ENCODE assay signal across 8 cellular contexts in genomic region chr14:39017096-39018016, GRCh38.
DNase-seq lines count a peak whose midpoint lies in the region; TF ChIP-seq lines count a peak whose summit lies in the region.
"Not testable (repeated sequence)": the region's sequence is repeated elsewhere in the genome, so short reads cannot be mapped to it uniquely, and the experiment has no call there.

No MANE protein-coding gene starts in this region.

- TF ChIP-seq CTCF in endodermal cell (conservative IDR thresholded peaks at IDR 0.05), result peak; percentile 46
- peak in 2 of 3 experiments; percentile 20 to 30 for TF ChIP-seq CTCF in nephron (IDR thresholded peaks at IDR 0.05; ENCODE audit: unreplicated experiment in 3 of 3)
- peak in 2 of 5 experiments; percentile 12 to 20 for TF ChIP-seq CTCF in transverse colon (IDR thresholded peaks at IDR 0.05)

- not testable (repeated sequence) for H3K36me3 ChIP-seq in HUES64 (ENCODE audit: insufficient read depth, low read length); iPS-18a (ENCODE audit: control insufficient read depth, low read depth, low read length); transverse colon
- peaks cover 22% of the 10 kb centered on the region for H3K36me3 ChIP-seq in endodermal cell (ENCODE audit: control insufficient read depth, insufficient read depth, low read length)

- H3K4me3 Mint-ChIP-seq in endodermal cell, result peak overlapping the region; percentile 79
- H3K4me3 Mint-ChIP-seq in nephron, result peak overlapping the region; percentile 63 to 80 (median 76)

- H3K36me3 Mint-ChIP-seq in endodermal cell (ENCODE audit: low read depth), result peaks cover 10% of the 10 kb centered on the region
- H3K36me3 Mint-ChIP-seq in nephron (ENCODE audit: low read depth), result peaks cover 18% of the 10 kb centered on the region

- intact Hi-C loops in transverse colon (cut with DNase I; ENCODE audit: low total_unique reads), result not testable (repeated sequence)

- H3K4me1 ChIP-seq in HUES64 (ENCODE audit: insufficient read depth, low read length); endodermal cell (ENCODE audit: control insufficient read depth, insufficient read depth, low read length); iPS-18a (ENCODE audit: control insufficient read depth, low read depth, low read length); transverse colon: not testable (repeated sequence)

- H3K27ac Mint-ChIP-seq in endodermal cell, result peak overlapping the region; percentile 88
- peak overlapping the region; percentile 32 to 49 (median 41) for H3K27ac Mint-ChIP-seq in nephron

- not testable (repeated sequence) for H3K27me3 ChIP-seq in HUES64 (ENCODE audit: insufficient read depth, low read length); endodermal cell (ENCODE audit: control insufficient read depth, insufficient read depth, low read length, poor library complexity, severe bottlenecking); iPS-18a (ENCODE audit: control insufficient read depth, insufficient read depth, low read length); transverse colon

- H3K4me3 ChIP-seq in HUES64 (ENCODE audit: low read length) (peak overlapping the region; percentile 69), endodermal cell (ENCODE audit: low read length) (peak overlapping the region; percentile 73), iPS-18a (ENCODE audit: low read length) (peak overlapping the region; percentile 74)
- not testable (repeated sequence) for H3K4me3 ChIP-seq in transverse colon

- H3K4me1 Mint-ChIP-seq in endodermal cell, result peaks cover 13% of the 10 kb centered on the region
- not testable (repeated sequence) for H3K4me1 Mint-ChIP-seq in nephron

- H3K27me3 Mint-ChIP-seq in endodermal cell (ENCODE audit: insufficient read depth); nephron (ENCODE audit: low read depth): not testable (repeated sequence)

- not testable (repeated sequence) for H3K27ac ChIP-seq in HUES64 (ENCODE audit: low read depth, low read length); endodermal cell (ENCODE audit: low read depth, low read length); iPS-18a (ENCODE audit: low read length)
- peak overlapping the region in 1 of 4 donors; percentile 46 for H3K27ac ChIP-seq in transverse colon

- H3K9me3 Mint-ChIP-seq in endodermal cell, nephron: not testable (repeated sequence)

- TF ChIP-seq EP300 in transverse colon (IDR thresholded peaks at IDR 0.05; ENCODE audit: low read depth), result not testable (repeated sequence)

- 14% methylated on average over 32 of the region's 33 CpGs for WGBS in HUES64
- WGBS in endodermal cell (ENCODE audit: insufficient coverage in 1 of 2, insufficient read length in 1 of 2), 2 experiments, result 29 to 54% methylated on average over 18 to 32 of the region's 33 CpGs
- WGBS in transverse colon (ENCODE audit: low coverage in 1 of 2), 2 donors, result 73 to 77% methylated on average over 5 to 32 of the region's 33 CpGs

- in situ Hi-C loops in transverse colon (cut with MboI; ENCODE audit: low pct_ligation_motif_present in 1 of 4, low pct_unique_long_range_greater_than_20kb in 1 of 4, low sequenced_read_pairs in 3 of 4), result loop anchor here (10.0 to 25.0 kb wide), 2 partner anchors 293 to 305 kb away; no protein-coding TSS in a partner anchor

- peak overlapping the region; percentile 76 for H3K9ac ChIP-seq in HUES64 (ENCODE audit: low read depth, low read length)
- H3K9ac ChIP-seq in endodermal cell (ENCODE audit: extremely low read depth, low read length, poor library complexity, severe bottlenecking), result not testable (repeated sequence)
- H3K9ac ChIP-seq in iPS-18a (ENCODE audit: low read length), result peak overlapping the region; percentile 62

- not testable (repeated sequence) for H3K9me3 ChIP-seq in HUES64 (ENCODE audit: insufficient read depth, low read depth, low read length); endodermal cell (ENCODE audit: control insufficient read depth, low read length); iPS-18a (ENCODE audit: control insufficient read depth, low read depth, low read length); transverse colon

- DNase-seq in DMS53 treated with DMSO at 0.1 percent for 48 hours (lab: John Stamatoyannopoulos, UW; ENCODE audit: unreplicated experiment) (peak; percentile 31), NCI-H345 (lab: John Stamatoyannopoulos, UW) (peak; percentile 60), T follicular helper cell (ENCODE audit: low read depth) (peak; percentile 10), endodermal cell (peak; percentile 72), transverse colon (peak; percentile 16)

- not testable (repeated sequence) for TF ChIP-seq POLR2A in transverse colon (IDR thresholded peaks at IDR 0.05)

Comparison
In these comparisons a context has a peak if more than half of its experiments do, and no peak if none do; other contexts are left out.
1. DNase-seq: peak in every context shown above with its lines; median percentile 72 in endodermal cell; 60 in NCI-H345; 31 in DMS53 treated with DMSO at 0.1 percent for 48 hours; 16 in transverse colon; 10 in T follicular helper cell.